ENCODE assay signal across 22 cellular contexts in the genomic region with DNA sequence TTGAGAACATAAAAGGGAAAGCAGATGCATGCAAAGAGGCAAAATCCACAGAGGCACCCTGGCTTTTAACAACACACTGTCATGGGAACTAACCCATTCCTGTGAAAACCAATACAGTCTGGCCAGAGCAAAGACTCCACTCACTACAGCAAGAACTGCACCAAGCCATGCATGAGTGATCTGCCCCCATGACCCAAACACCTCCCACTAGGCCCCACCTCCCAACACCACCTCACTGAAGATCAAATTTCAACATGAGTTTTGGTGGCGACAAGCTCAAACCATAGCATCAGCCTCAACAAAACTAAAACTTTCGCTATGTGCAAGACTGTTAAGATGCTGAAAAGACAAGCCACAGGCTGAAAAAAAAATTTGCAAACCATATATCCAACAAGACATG.
"Had no signal": no experiment of that assay in that cellular context is flagged by ENCODE, and none has a peak within 500 bp of the region (broad histone marks: within the 10 kb centered on the region; RNA-seq: fewer than 3 reads in every experiment).

No MANE protein-coding gene starts in this region.

- ATAC-seq: gastrocnemius medialis, natural killer cell, right lobe of liver had no signal

- DNase-seq: activated CD4-positive, CD25-positive, alpha-beta regulatory T cell treated with anti-CD3 and anti-CD28 coated beads, Interleukin-2, amount 50 U/mL, for 72 hours; activated naive CD4-positive, alpha-beta T cell treated with anti-CD3 and anti-CD28 coated beads for 36 hours; activated naive CD8-positive, alpha-beta T cell treated with anti-CD3 and anti-CD28 coated beads, Interleukin-2, amount 10 ng/mL, durations not matched to agents 7 days and 5 days; activated T-cell treated with anti-CD3 and anti-CD28 coated beads, Interleukin-2, amount 50 U/mL, for 24 hours; amniotic stem cell; esophagus squamous epithelium; gastrocnemius medialis; hippocampal formation; kidney glomerular epithelial cell; left ventricle myocardium inferior; natural killer cell; ovary; right lobe of liver; stimulated activated CD4-positive, alpha-beta T cell treated with anti-CD3 and anti-CD28 coated beads, Interleukin-1b, Interleukin-23, amount 100 ng/mL, for 48 hours had no signal

- H3K4me3 ChIP-seq: breast epithelium, coronary artery, esophagus squamous epithelium, gastrocnemius medialis, left ventricle myocardium inferior, ovary, prostate gland, right lobe of liver, skin epidermis, vagina had no signal

- H3K36me3 ChIP-seq: breast epithelium, esophagus squamous epithelium, gastrocnemius medialis, left ventricle myocardium inferior, neutrophil, ovary, prostate gland, right lobe of liver, vagina had no signal

- H3K4me1 ChIP-seq: breast epithelium, gastrocnemius medialis, left ventricle myocardium inferior, prostate gland, right lobe of liver, vagina had no signal

- H3K4me3 Mint-ChIP-seq: activated naive CD4-positive, alpha-beta T cell treated with anti-CD3 and anti-CD28 coated beads for 36 hours; activated naive CD8-positive, alpha-beta T cell treated with anti-CD3 and anti-CD28 coated beads, Interleukin-2, amount 10 ng/mL, durations not matched to agents 7 days and 5 days; activated T-cell treated with anti-CD3 and anti-CD28 coated beads, Interleukin-2, amount 50 U/mL, for 24 hours; natural killer cell had no signal

- H3K27ac ChIP-seq: breast epithelium, coronary artery, esophagus squamous epithelium, gastrocnemius medialis, left ventricle myocardium inferior, neutrophil, ovary, prostate gland, right lobe of liver, skin epidermis, vagina, VCaP had no signal

- H3K27me3 ChIP-seq: breast epithelium, gastrocnemius medialis, ovary, right lobe of liver, vagina had no signal

- H3K36me3 Mint-ChIP-seq: activated naive CD8-positive, alpha-beta T cell treated with anti-CD3 and anti-CD28 coated beads, Interleukin-2, amount 10 ng/mL, durations not matched to agents 7 days and 5 days; natural killer cell had no signal

- H3K27ac Mint-ChIP-seq: activated naive CD4-positive, alpha-beta T cell treated with anti-CD3 and anti-CD28 coated beads for 36 hours; activated naive CD8-positive, alpha-beta T cell treated with anti-CD3 and anti-CD28 coated beads, Interleukin-2, amount 10 ng/mL, durations not matched to agents 7 days and 5 days; activated T-cell treated with anti-CD3 and anti-CD28 coated beads, Interleukin-2, amount 50 U/mL, for 24 hours; activated T-helper 2 cell treated with anti-CD3 and anti-CD28 coated beads, Interferon-gamma antibody, Interleukin-2, Interleukin-4, amounts not matched to agents 10 μg/mL and 5 μg/mL and 100 μg/mL, durations not matched to agents 14 hours and 24 hours and 36 hours; natural killer cell had no signal

- H3K9me3 Mint-ChIP-seq: activated naive CD4-positive, alpha-beta T cell treated with anti-CD3 and anti-CD28 coated beads for 36 hours; activated naive CD8-positive, alpha-beta T cell treated with anti-CD3 and anti-CD28 coated beads, Interleukin-2, amount 10 ng/mL, durations not matched to agents 7 days and 5 days; activated T-cell treated with anti-CD3 and anti-CD28 coated beads, Interleukin-2, amount 50 U/mL, for 24 hours; activated T-helper 2 cell treated with anti-CD3 and anti-CD28 coated beads, Interferon-gamma antibody, Interleukin-2, Interleukin-4, amounts not matched to agents 10 μg/mL and 5 μg/mL and 100 μg/mL, durations not matched to agents 14 hours and 24 hours and 36 hours; natural killer cell had no signal
